9 cellular contexts compared by ENCODE assay signal in the genomic region with DNA sequence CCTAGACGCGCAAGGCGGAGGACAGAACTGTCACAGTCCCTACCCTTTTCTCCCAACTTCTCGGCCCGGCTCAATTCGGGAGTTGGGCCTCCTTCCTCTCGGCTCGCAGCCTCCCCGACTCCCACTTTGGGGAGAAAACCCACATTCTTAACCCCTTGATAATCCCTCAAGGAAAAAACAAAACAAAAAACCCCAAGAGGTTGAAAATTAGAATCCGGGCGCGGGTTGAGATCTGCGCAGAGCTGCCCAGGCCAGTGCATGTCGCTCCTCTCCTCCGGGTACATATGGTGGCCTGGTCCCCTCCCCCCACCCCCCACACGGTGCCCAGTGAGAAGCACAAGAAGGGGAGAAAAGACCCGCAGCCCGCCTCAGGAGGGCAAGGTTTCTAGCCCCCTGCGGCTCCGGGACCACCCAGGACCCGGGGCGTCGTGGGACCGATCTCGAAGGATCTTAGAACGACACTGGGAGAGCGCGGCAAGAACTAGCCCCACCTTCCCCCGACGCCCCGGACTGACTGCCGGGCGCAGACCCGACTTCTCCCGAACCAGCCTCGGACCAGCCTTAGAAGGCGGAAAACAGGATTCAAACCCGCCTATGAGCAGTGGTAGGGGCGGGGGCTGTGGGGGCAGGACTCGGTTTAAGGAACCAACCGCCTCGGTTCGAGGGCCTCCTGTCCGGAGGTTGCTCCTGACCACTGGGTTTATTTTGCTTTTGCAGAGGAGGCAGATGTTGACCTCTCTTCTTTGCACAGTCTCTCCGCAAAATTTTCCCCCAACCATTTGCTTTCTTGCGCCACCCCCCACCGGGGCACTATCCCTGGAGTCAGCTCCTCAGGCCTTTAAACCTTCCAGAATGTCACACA.
A peak's percentile ranks its signal among the peaks of the same experiment; 100 is the strongest.
DNase-seq lines count a peak whose midpoint lies in the region; TF ChIP-seq lines count a peak whose summit lies in the region.
"Had no signal": no experiment of that assay in that cellular context is flagged by ENCODE, and none has a peak within 500 bp of the region (broad histone marks: within the 10 kb centered on the region; RNA-seq: fewer than 3 reads in every experiment).

No MANE protein-coding gene starts in this region.

- H3K36me3 ChIP-seq in brain microvascular endothelial cell (replicated peaks) (no peaks in the 10 kb centered on the region), stomach smooth muscle (ENCODE audit: control insufficient read depth in 2 of 2, insufficient read depth in 2 of 2, low read length in 2 of 2) (no peaks in the 10 kb centered on the region)

- H3K4me1 ChIP-seq in stomach smooth muscle (ENCODE audit: control insufficient read depth, insufficient read depth, low read length), result peaks cover 30% of the 10 kb centered on the region

- peaks cover 4% of the 10 kb centered on the region for H3K27me3 ChIP-seq in brain microvascular endothelial cell (replicated peaks)
- peaks cover 61 to 78% of the 10 kb centered on the region in 2 donors for H3K27me3 ChIP-seq in stomach smooth muscle (ENCODE audit: control insufficient read depth in 1 of 2, insufficient read depth in 2 of 2, low read length in 2 of 2)

- H3K4me3 ChIP-seq in brain microvascular endothelial cell (ENCODE audit: low read depth, low read length) (peak overlapping the region; percentile 66), stomach smooth muscle (ENCODE audit: low read length in 2 of 2) (peak overlapping the region; percentile 55 to 69)

- H3K9me3 ChIP-seq in stomach smooth muscle (ENCODE audit: control insufficient read depth in 2 of 2, low read length in 2 of 2), result no peaks in the 10 kb centered on the region

- in situ Hi-C loops in brain microvascular endothelial cell (cut with HindIII; ENCODE audit: low pct_ligation_motif_present, low sequenced_read_pairs), result no loop called here

- no peak for TF ChIP-seq CTCF in brain microvascular endothelial cell (IDR thresholded peaks at IDR 0.05; ENCODE audit: low read depth, low read length, missing control alignments)

- peak; percentile 4 for DNase-seq in NCI-H2227 (lab: John Stamatoyannopoulos, UW; ENCODE audit: unreplicated experiment)
- DNase-seq in NCI-H2227 treated with DMSO at 0.1 percent for 48 hours (lab: John Stamatoyannopoulos, UW), result no peak
- DNase-seq in brain microvascular endothelial cell, result peak; percentile 14
- peak; percentile 65 for DNase-seq in left kidney (ENCODE audit: low read depth, low spot score)
- no peak for DNase-seq in GM19238 (ENCODE audit: insufficient read length, low spot score)
- DNase-seq in HK-2 (ENCODE audit: unreplicated experiment), result no peak
- DNase-seq in NCI-H2107 treated with DMSO at 0.1 percent for 48 hours (lab: John Stamatoyannopoulos, UW; ENCODE audit: unreplicated experiment), result no peak

- no peak overlapping the region for H3K27ac ChIP-seq in brain microvascular endothelial cell
- H3K27ac ChIP-seq in stomach smooth muscle (ENCODE audit: low read length), result peak overlapping the region; percentile 31
- H3K27ac ChIP-seq: C4-2B had no signal

- H3K9ac ChIP-seq in stomach smooth muscle (ENCODE audit: low read length in 2 of 2), result peak overlapping the region in 1 of 2 donors; percentile 55

Comparison
In these comparisons a context has a peak if more than half of its experiments do, and no peak if none do; other contexts are left out.
1. DNase-seq: peak in NCI-H2227 (single experiment), brain microvascular endothelial cell (single experiment) and left kidney (single experiment); none in NCI-H2227 treated with DMSO at 0.1 percent for 48 hours (single experiment), GM19238 (single experiment), HK-2 (single experiment) and NCI-H2107 treated with DMSO at 0.1 percent for 48 hours (single experiment).